ENCODE assay signal across 1 cellular context in genomic region chr2:71317060-71317459, GRCh38.
TF ChIP-seq lines count a peak whose summit lies in the region.

No MANE protein-coding gene starts in this region.

TF ChIP-seq in WTC11, 78 proteins besides CTCF, POLR2A, EP300 and RAD21 (continued from another document):
- TF ChIP-seq MLX (CRISPR knock-in tag; IDR thresholded peaks at IDR 0.05) (no peak), CDX4 (CRISPR knock-in tag; IDR thresholded peaks at IDR 0.05; ENCODE audit: borderline replicate concordance) (no peak)
